10 cellular contexts compared by ENCODE assay signal in the genomic region with DNA sequence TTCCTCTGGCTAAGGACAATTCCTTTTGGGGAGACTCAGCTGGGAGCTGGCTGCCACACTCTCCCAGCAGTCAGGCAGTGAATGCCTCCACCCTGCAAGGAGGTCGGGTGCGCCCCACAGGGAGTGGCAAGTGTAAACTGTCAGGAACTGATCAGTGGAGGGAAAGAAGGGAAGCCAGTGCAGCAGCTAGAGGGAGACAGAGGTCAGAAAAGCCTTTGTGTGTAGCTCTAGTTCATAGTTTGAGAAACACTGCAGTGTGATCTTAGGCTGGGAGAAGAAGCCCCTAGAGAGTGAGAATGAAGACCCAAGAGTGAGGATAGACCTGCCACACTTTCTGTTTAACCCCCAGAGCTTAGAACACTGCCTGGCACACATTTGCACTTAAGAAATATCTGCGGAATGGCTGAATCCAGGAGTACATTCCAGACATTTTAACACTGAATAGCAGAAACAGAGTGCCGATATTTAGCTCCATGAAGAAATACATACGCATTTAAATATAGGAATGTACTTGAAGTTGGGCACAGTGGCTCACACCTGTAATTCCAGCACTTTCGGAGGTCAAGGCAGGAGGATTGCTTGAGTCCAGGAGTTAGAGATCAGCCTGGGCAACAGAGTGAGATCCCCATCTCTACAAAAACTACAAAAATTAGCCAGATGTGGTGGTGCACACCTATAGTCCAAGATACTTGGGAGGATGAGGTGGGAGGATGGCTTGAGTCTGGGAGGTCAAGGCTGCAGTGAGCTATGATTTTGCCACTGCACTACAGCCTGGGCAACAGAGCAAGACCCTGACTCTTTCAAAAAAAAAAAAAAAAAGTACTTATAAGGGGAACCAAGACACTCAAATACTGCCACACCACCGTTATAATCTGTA. TPM values are rescaled to one million over a fixed set of nuclear protein-coding genes. Genes with fewer than 3 reads are reported as not detected.
DNase-seq lines count a peak whose midpoint lies in the region; ATAC-seq, FAIRE-seq and TF ChIP-seq lines count a peak whose summit lies in the region.
"Had no signal": no experiment of that assay in that cellular context is flagged by ENCODE, and none has a peak within 500 bp of the region (broad histone marks: within the 10 kb centered on the region; RNA-seq: fewer than 3 reads in every experiment).

No MANE protein-coding gene starts in this region.

- peak; percentile 76 to 92 (median 83) for TF ChIP-seq CTCF in K562 (IDR thresholded peaks at IDR 0.05 in 2 of 3, conservative IDR thresholded peaks at IDR 0.05 in 1 of 3; ENCODE audit: insufficient read depth in 2 of 3, low read depth in 1 of 3, low read length in 3 of 3)

- peaks cover 1% of the 10 kb centered on the region for H3K4me1 Mint-ChIP-seq in activated T-helper 2 cell treated with anti-CD3 and anti-CD28 coated beads, Interferon-gamma antibody, Interleukin-2, Interleukin-4, amounts not matched to agents 10 μg/mL and 5 μg/mL and 100 μg/mL, durations not matched to agents 14 hours and 24 hours and 36 hours (ENCODE audit: low read depth)

- POLR2A ChIA-PET in K562 (lab: Yijun Ruan, JAX) = interaction anchor here (1.2 kb wide), 1 partner anchor 12 kb away, joined by 3 read pairs; no protein-coding TSS in a partner anchor

- no peaks in the 10 kb centered on the region for H3K27me3 Mint-ChIP-seq in activated T-helper 2 cell treated with anti-CD3 and anti-CD28 coated beads, Interferon-gamma antibody, Interleukin-2, Interleukin-4, amounts not matched to agents 10 μg/mL and 5 μg/mL and 100 μg/mL, durations not matched to agents 14 hours and 24 hours and 36 hours (ENCODE audit: low read depth)

- no peaks in the 10 kb centered on the region for H3K79me2 ChIP-seq in K562 (ENCODE audit: control insufficient read depth, insufficient read depth, low read length)

- H3K4me1 ChIP-seq in K562 (replicated peaks in 1 of 2; ENCODE audit: control insufficient read depth in 2 of 2, insufficient read depth in 2 of 2, low read length in 2 of 2) = peaks cover 15 to 19% of the 10 kb centered on the region in 2 experiments

- DNase-seq in NCI-H2196 (lab: John Stamatoyannopoulos, UW; ENCODE audit: unreplicated experiment) (peak; percentile 20), NCI-H2196 treated with DMSO at 0.1 percent for 48 hours (lab: John Stamatoyannopoulos, UW; ENCODE audit: unreplicated experiment) (no peak), NAMALWA (ENCODE audit: low spot score) (peak; percentile 48), K562 (ENCODE audit: extremely low read depth in 1 of 4, low spot score in 3 of 4) (peak; percentile 50 to 80 (median 62)), lung microvascular endothelial cell (ENCODE audit: low read depth in 2 of 2) (peak; percentile 54), DMS79 (lab: John Stamatoyannopoulos, UW) (no peak)
- no peak for DNase-seq in activated T-helper 2 cell treated with anti-CD3 and anti-CD28 coated beads, Interferon-gamma antibody, Interleukin-2, Interleukin-4, amounts not matched to agents 10 μg/mL and 5 μg/mL and 100 μg/mL, durations not matched to agents 14 hours and 24 hours and 36 hours (ENCODE audit: low spot score)

- no peak; the same call in 1 of the 2 replicates for TF ChIP-seq EP300 in K562 (IDR thresholded peaks at IDR 0.05; ENCODE audit: low read length)

- no TSS peak for BruUV-seq in K562 (replicated peaks; lab: Mats Ljungman, UMichigan)

- H3K4me3 Mint-ChIP-seq in activated T-helper 2 cell treated with anti-CD3 and anti-CD28 coated beads, Interferon-gamma antibody, Interleukin-2, Interleukin-4, amounts not matched to agents 10 μg/mL and 5 μg/mL and 100 μg/mL, durations not matched to agents 14 hours and 24 hours and 36 hours (ENCODE audit: low read depth) = no peak overlapping the region

- H3K36me3 ChIP-seq in K562 (ENCODE audit: control insufficient read depth, insufficient read depth, low read length) = no peaks in the 10 kb centered on the region; the same call in 2 of the 3 replicates

- FAIRE-seq in K562 (lab: Jason Lieb, UNC) = peak; percentile 82

- 31% methylated on average over 7 of the region's 7 CpGs for WGBS in K562 (ENCODE audit: insufficient coverage, low coverage, missing lambda C conversion rate)

- no peak overlapping the region for H3K4me2 ChIP-seq in K562 (ENCODE audit: insufficient read depth, low read length)
- H3K4me2 ChIP-seq: BLaER1 treated with 17β-estradiol and CSF1 and Interleukin-3, amounts not matched to agents 10 nM and 100 nM had no signal

- no peaks in the 10 kb centered on the region for H3K9me3 Mint-ChIP-seq in activated T-helper 2 cell treated with anti-CD3 and anti-CD28 coated beads, Interferon-gamma antibody, Interleukin-2, Interleukin-4, amounts not matched to agents 10 μg/mL and 5 μg/mL and 100 μg/mL, durations not matched to agents 14 hours and 24 hours and 36 hours

- peak; percentile 69 to 90 for TF ChIP-seq RAD21 in K562 (CRISPR knock-in tag; conservative IDR thresholded peaks at IDR 0.05 in 1 of 2, IDR thresholded peaks at IDR 0.05 in 1 of 2)

- CTCF ChIA-PET in K562 (lab: Yijun Ruan, JAX; ENCODE audit: low intra/inter-chr PET ratio) = interaction anchor here (0.5 to 0.6 kb wide), 2 partner anchors 72 to 250 kb away, joined by 3 read pairs; no protein-coding TSS in a partner anchor

- no peaks in the 10 kb centered on the region for H3K27me3 ChIP-seq in K562 (ENCODE audit: control insufficient read depth in 2 of 2, insufficient read depth in 2 of 2, low read length in 2 of 2)
- H3K27me3 ChIP-seq: BLaER1 treated with 17β-estradiol and CSF1 and Interleukin-3, amounts not matched to agents 10 nM and 100 nM had no signal

- H3K9ac ChIP-seq in K562 (ENCODE audit: insufficient read depth in 1 of 2, low read depth in 2 of 2, low read length in 2 of 2) = peak overlapping the region in 1 of 2 experiments; percentile 6; a peak in 1 of 4 replicates
- H3K9ac ChIP-seq: BLaER1 treated with 17β-estradiol and CSF1 and Interleukin-3, amounts not matched to agents 10 nM and 100 nM had no signal

- H2AFZ ChIP-seq in K562 (ENCODE audit: low read depth, low read length) = peak overlapping the region; percentile 69

- no peaks in the 10 kb centered on the region for H3K9me3 ChIP-seq in K562 (replicated peaks; ENCODE audit: control insufficient read depth, insufficient read depth, low read depth, low read length)
- H3K9me3 ChIP-seq: BLaER1 treated with 17β-estradiol and CSF1 and Interleukin-3, amounts not matched to agents 10 nM and 100 nM had no signal

- H3K27ac Mint-ChIP-seq in activated T-helper 2 cell treated with anti-CD3 and anti-CD28 coated beads, Interferon-gamma antibody, Interleukin-2, Interleukin-4, amounts not matched to agents 10 μg/mL and 5 μg/mL and 100 μg/mL, durations not matched to agents 14 hours and 24 hours and 36 hours = no peak overlapping the region

- no peaks in the 10 kb centered on the region for H3K9me1 ChIP-seq in K562 (ENCODE audit: control insufficient read depth, insufficient read depth, low read length)

- no peaks in the 10 kb centered on the region for H3K36me3 Mint-ChIP-seq in activated T-helper 2 cell treated with anti-CD3 and anti-CD28 coated beads, Interferon-gamma antibody, Interleukin-2, Interleukin-4, amounts not matched to agents 10 μg/mL and 5 μg/mL and 100 μg/mL, durations not matched to agents 14 hours and 24 hours and 36 hours (ENCODE audit: low read depth)

- H3K27ac ChIP-seq in K562 (ENCODE audit: extremely low read depth, low read depth, low read length) = no peak overlapping the region
- H3K27ac ChIP-seq: BLaER1 treated with 17β-estradiol and CSF1 and Interleukin-3, amounts not matched to agents 10 nM and 100 nM had no signal

- intact Hi-C loops in K562 (cut with micrococcal nuclease) = loop anchor here (2.0 to 10.0 kb wide), 2 partner anchors 272 to 390 kb away; no protein-coding TSS in a partner anchor
- intact Hi-C loops in activated T-helper 2 cell treated with anti-CD3 and anti-CD28 coated beads, Interferon-gamma antibody, Interleukin-2, Interleukin-4, amounts not matched to agents 10 μg/mL and 5 μg/mL and 100 μg/mL, durations not matched to agents 14 hours and 24 hours and 36 hours (cut with micrococcal nuclease) = no loop called here

- no peaks in the 10 kb centered on the region for H4K20me1 ChIP-seq in K562 (replicated peaks; ENCODE audit: control insufficient read depth, insufficient read depth, low read length)

- H3K4me3 ChIP-seq in K562 = no peak overlapping the region
- H3K4me3 ChIP-seq: BLaER1 treated with 17β-estradiol and CSF1 and Interleukin-3, amounts not matched to agents 10 nM and 100 nM had no signal

- TF ChIP-seq POLR2A in K562 (conservative IDR thresholded peaks at IDR 0.05) = no peak

- ATAC-seq in K562 = peak; percentile 89
- ATAC-seq in GM19455 (IDR thresholded peaks at IDR 0.05; ENCODE audit: unreplicated experiment) = no peak

- in situ Hi-C loops in K562 (cut with MboI) = loop anchor here (10.0 kb wide), 1 partner anchor 390 kb away; no protein-coding TSS in a partner anchor

TF ChIP-seq in K562, 482 proteins besides CTCF, POLR2A, EP300 and RAD21 (continues in another document):
- 0 out of 4 replicates have a peak, but pooled peaks of 1 of the 2 experiments have one; percentile 27 for TF ChIP-seq HDAC1 (IDR thresholded peaks at IDR 0.05)
- no peak for TF ChIP-seq ZNF830 (CRISPR knock-in tag; IDR thresholded peaks at IDR 0.05)
- peak; percentile 86; the same call in 1 of the 2 replicates for TF ChIP-seq ARID2 (IDR thresholded peaks at IDR 0.05)

RNA-seq across cellular contexts. Expression of a gene that starts 11.1 kb away (rescaled TPM):
- total RNA-seq in K562 (2011; cell fraction: chromatin; rRNA removed; ENCODE audit: low replicate concordance) = not detected in 2 replicates
- total RNA-seq in K562 (2011; cell fraction: nucleolus; rRNA removed) = not detected in 2 replicates
- not detected in 2 replicates for total RNA-seq in K562 (2011; cell fraction: nucleoplasm; rRNA removed)
- total RNA-seq in K562 (2014; rRNA removed) = 0.14 TPM in 1 of 2 replicates, not detected in the other
- total RNA-seq in K562 (2014; rRNA removed; fragmentation: Illumina TruSeq; extraction: Trizol) = 0.07 TPM in 1 of 2 replicates, not detected in the other
- 0.11 TPM in 1 of 2 replicates, not detected in the other for total RNA-seq in K562 (2015; rRNA removed; fragmentation: Illumina TruSeq; extraction: Trizol)
- total RNA-seq in K562 (2021) = 0.09 TPM in 1 of 2 replicates, not detected in the other
- polyA plus RNA-seq in K562 (2011; rRNA removed) = not detected in 2 replicates
- polyA plus RNA-seq in K562 (2011; cell fraction: cytosol; rRNA removed) = 0.04 TPM in 1 of 2 replicates, not detected in the other
- 0.13 and 0.17 TPM in 2 replicates for polyA plus RNA-seq in K562 (2011; cell fraction: nucleus; rRNA removed)
- 0.07 and 0.08 TPM in 2 replicates for polyA plus RNA-seq in K562 (2012)
- 0.15 TPM in 1 of 2 replicates, not detected in the other for polyA plus RNA-seq in K562 (2014; fragmentation: Illumina TruSeq; extraction: Trizol)
- under 1 TPM; 0.04 to 0.25 TPM for polyA plus RNA-seq in K562 (2014; fragmentation: Nextera tagmentation; extraction: Ambion mirVana)
- 0.18 TPM in 1 of 2 replicates, not detected in the other for polyA plus RNA-seq in K562 (2014; rRNA removed)
- polyA minus RNA-seq in K562 (2011; rRNA and poly(A)+ RNA removed) = not detected in 2 replicates
- polyA minus RNA-seq in K562 (2011; cell fraction: cytosol; rRNA and poly(A)+ RNA removed) = not detected in 2 replicates
- polyA minus RNA-seq in K562 (2011; cell fraction: nucleus; rRNA and poly(A)+ RNA removed) = not detected in 2 replicates
- total RNA-seq in lung microvascular endothelial cell = not detected in 2 replicates
- total RNA-seq in activated T-helper 2 cell treated with anti-CD3 and anti-CD28 coated beads, Interferon-gamma antibody, Interleukin-2, Interleukin-4, amounts not matched to agents 10 μg/mL and 5 μg/mL and 100 μg/mL, durations not matched to agents 14 hours and 24 hours and 36 hours = not detected in 2 replicates
- total RNA-seq: skeletal muscle tissue had no signal

Comparison
In these comparisons a context has a peak if more than half of its experiments do, and no peak if none do; other contexts are left out.
1. DNase-seq: peak in NCI-H2196 (single experiment), NAMALWA (single experiment), K562 (4 of 4) and lung microvascular endothelial cell (2 of 2); none in NCI-H2196 treated with DMSO at 0.1 percent for 48 hours (single experiment), DMS79 (single experiment) and activated T-helper 2 cell treated with anti-CD3 and anti-CD28 coated beads, Interferon-gamma antibody, Interleukin-2, Interleukin-4, amounts not matched to agents 10 μg/mL and 5 μg/mL and 100 μg/mL, durations not matched to agents 14 hours and 24 hours and 36 hours (single experiment).